2 cellular contexts compared by ENCODE assay signal in the genomic region with DNA sequence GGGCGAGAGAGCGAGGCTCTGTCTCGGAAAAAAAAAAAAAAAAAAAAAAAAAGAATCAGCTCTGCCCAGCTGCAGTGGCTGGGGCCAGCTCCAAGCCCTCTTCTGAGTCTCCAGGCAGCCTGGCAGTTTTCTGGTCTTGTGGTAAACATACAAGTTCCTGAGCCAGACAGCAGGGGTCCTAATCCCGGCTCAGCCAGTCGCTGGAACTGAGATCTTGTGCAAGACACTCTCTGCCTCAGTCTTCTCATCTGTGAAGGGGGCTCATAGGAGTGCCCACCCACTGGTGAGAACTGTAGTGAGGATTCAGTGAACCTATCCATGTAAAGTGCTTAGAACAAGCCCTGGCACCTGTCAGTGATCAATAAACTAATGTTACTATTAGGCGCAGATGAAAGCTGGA.
TF ChIP-seq lines count a peak whose summit lies in the region.

No MANE protein-coding gene starts in this region.

TF ChIP-seq in GM23338, 12 proteins besides CTCF, POLR2A, EP300 and RAD21 (continues in another document):
- TF ChIP-seq ZNF331 (CRISPR knock-in tag; IDR thresholded peaks at IDR 0.05; ENCODE audit: low read depth) (no peak), CREB1 (CRISPR knock-in tag; IDR thresholded peaks at IDR 0.05; ENCODE audit: low read depth) (no peak), EZH2phosphoT487 (IDR thresholded peaks at IDR 0.05; ENCODE audit: unreplicated experiment) (no peak), JUNB (IDR thresholded peaks at IDR 0.05; ENCODE audit: unreplicated experiment) (no peak), POLR2AphosphoS5 (IDR thresholded peaks at IDR 0.05; ENCODE audit: low read depth) (no peak), STAT1 (IDR thresholded peaks at IDR 0.05; ENCODE audit: unreplicated experiment) (no peak), ZNF114 (CRISPR knock-in tag; IDR thresholded peaks at IDR 0.05) (no peak), NANOG (IDR thresholded peaks at IDR 0.05; ENCODE audit: borderline replicate concordance) (no peak), EZH2 (IDR thresholded peaks at IDR 0.05; ENCODE audit: low read depth, unreplicated experiment) (no peak)
- TF ChIP-seq, protein P1, sequence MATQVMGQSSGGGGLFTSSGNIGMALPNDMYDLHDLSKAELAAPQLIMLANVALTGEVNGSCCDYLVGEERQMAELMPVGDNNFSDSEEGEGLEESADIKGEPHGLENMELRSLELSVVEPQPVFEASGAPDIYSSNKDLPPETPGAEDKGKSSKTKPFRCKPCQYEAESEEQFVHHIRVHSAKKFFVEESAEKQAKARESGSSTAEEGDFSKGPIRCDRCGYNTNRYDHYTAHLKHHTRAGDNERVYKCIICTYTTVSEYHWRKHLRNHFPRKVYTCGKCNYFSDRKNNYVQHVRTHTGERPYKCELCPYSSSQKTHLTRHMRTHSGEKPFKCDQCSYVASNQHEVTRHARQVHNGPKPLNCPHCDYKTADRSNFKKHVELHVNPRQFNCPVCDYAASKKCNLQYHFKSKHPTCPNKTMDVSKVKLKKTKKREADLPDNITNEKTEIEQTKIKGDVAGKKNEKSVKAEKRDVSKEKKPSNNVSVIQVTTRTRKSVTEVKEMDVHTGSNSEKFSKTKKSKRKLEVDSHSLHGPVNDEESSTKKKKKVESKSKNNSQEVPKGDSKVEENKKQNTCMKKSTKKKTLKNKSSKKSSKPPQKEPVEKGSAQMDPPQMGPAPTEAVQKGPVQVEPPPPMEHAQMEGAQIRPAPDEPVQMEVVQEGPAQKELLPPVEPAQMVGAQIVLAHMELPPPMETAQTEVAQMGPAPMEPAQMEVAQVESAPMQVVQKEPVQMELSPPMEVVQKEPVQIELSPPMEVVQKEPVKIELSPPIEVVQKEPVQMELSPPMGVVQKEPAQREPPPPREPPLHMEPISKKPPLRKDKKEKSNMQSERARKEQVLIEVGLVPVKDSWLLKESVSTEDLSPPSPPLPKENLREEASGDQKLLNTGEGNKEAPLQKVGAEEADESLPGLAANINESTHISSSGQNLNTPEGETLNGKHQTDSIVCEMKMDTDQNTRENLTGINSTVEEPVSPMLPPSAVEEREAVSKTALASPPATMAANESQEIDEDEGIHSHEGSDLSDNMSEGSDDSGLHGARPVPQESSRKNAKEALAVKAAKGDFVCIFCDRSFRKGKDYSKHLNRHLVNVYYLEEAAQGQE (IDR thresholded peaks at IDR 0.05; ENCODE audit: unreplicated experiment), result no peak
- TF ChIP-seq, protein P2, sequence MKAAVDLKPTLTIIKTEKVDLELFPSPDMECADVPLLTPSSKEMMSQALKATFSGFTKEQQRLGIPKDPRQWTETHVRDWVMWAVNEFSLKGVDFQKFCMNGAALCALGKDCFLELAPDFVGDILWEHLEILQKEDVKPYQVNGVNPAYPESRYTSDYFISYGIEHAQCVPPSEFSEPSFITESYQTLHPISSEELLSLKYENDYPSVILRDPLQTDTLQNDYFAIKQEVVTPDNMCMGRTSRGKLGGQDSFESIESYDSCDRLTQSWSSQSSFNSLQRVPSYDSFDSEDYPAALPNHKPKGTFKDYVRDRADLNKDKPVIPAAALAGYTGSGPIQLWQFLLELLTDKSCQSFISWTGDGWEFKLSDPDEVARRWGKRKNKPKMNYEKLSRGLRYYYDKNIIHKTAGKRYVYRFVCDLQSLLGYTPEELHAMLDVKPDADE (IDR thresholded peaks at IDR 0.05), result no peak

TF ChIP-seq in H1, 55 proteins besides CTCF, POLR2A, EP300 and RAD21:
- TF ChIP-seq EZH2 (IDR thresholded peaks at IDR 0.05; ENCODE audit: low read depth, low read length, severe bottlenecking) (no peak), KDM1A (IDR thresholded peaks at IDR 0.05; ENCODE audit: borderline replicate concordance, low read length) (peak; percentile 91; the same call in 1 of the 2 replicates), HDAC2 (IDR thresholded peaks at IDR 0.05; ENCODE audit: borderline replicate concordance in 1 of 2, low read depth in 2 of 2, low read length in 2 of 2) (peak in 1 of 2 experiments; percentile 80; a peak in 1 of 4 replicates), TAF7 (optimal IDR thresholded peaks at IDR 0.05; ENCODE audit: borderline replicate concordance, low read depth, low read length) (no peak), CEBPB (IDR thresholded peaks at IDR 0.05; ENCODE audit: low read depth, low read length) (peak; percentile 53; the same call in 1 of the 2 replicates)
TF ChIP-seq in H1: peak in this region for 3.
